In genomic region chr1:181043025-181043880, GRCh38 we compare ENCODE assay signal across 1 cellular context.
TF ChIP-seq lines count a peak whose summit lies in the region.

No MANE protein-coding gene starts in this region.

TF ChIP-seq in K562, 482 proteins besides CTCF, POLR2A, EP300 and RAD21 (continued from another document and continues in another):
- TF ChIP-seq ZBTB40 (IDR thresholded peaks at IDR 0.05) (0 out of 2 replicates have a peak, but pooled peaks have one; percentile 9), ZBTB40 (CRISPR knock-in tag; IDR thresholded peaks at IDR 0.05) (no peak), SNRNP70 (optimal IDR thresholded peaks at IDR 0.05; ENCODE audit: low read depth, low read length) (no peak), LEF1 (IDR thresholded peaks at IDR 0.05) (peak; percentile 20; the same call in 1 of the 2 replicates), DPF2 (IDR thresholded peaks at IDR 0.05) (peak; percentile 20; the same call in 1 of the 2 replicates), ZNF124 (CRISPR knock-in tag; IDR thresholded peaks at IDR 0.05) (no peak), SMAD2 (IDR thresholded peaks at IDR 0.05; ENCODE audit: low read depth, low read length) (no peak), NBN (IDR thresholded peaks at IDR 0.05; ENCODE audit: low read depth) (no peak; the same call in 1 of the 2 replicates), MCM3 (IDR thresholded peaks at IDR 0.05) (no peak), CEBPB (tag; IDR thresholded peaks at IDR 0.05) (peak; percentile 95), MCM5 (IDR thresholded peaks at IDR 0.05; ENCODE audit: low read depth) (no peak), HDAC6 (IDR thresholded peaks at IDR 0.05; ENCODE audit: low read depth, low read length) (no peak), ZNF12 (CRISPR knock-in tag; IDR thresholded peaks at IDR 0.05) (no peak), STAT5B (CRISPR knock-in tag; IDR thresholded peaks at IDR 0.05) (no peak), SREBF2 (CRISPR knock-in tag; IDR thresholded peaks at IDR 0.05) (no peak), ZNF551 (CRISPR knock-in tag; IDR thresholded peaks at IDR 0.05) (no peak), FUS (optimal IDR thresholded peaks at IDR 0.05; ENCODE audit: low read depth, low read length) (no peak), PHB2 (IDR thresholded peaks at IDR 0.05; ENCODE audit: low read depth) (no peak), ZNF263 (CRISPR knock-in tag; IDR thresholded peaks at IDR 0.05; ENCODE audit: borderline replicate concordance) (no peak), HMBOX1 (IDR thresholded peaks at IDR 0.05) (no peak), FOXJ2 (tag; IDR thresholded peaks at IDR 0.05) (peak; percentile 26; the same call in 1 of the 2 replicates), ILF3 (IDR thresholded peaks at IDR 0.05; ENCODE audit: borderline replicate concordance) (no peak), ARID3B (CRISPR knock-in tag; IDR thresholded peaks at IDR 0.05; ENCODE audit: borderline replicate concordance) (no peak), ARID1B (IDR thresholded peaks at IDR 0.05) (peak; percentile 38; the same call in 1 of the 2 replicates), XRCC3 (IDR thresholded peaks at IDR 0.05) (no peak), TBP (optimal IDR thresholded peaks at IDR 0.05; ENCODE audit: low read depth, low read length) (no peak), ZNF134 (CRISPR knock-in tag; conservative IDR thresholded peaks at IDR 0.05) (no peak), SP2 (IDR thresholded peaks at IDR 0.05; ENCODE audit: extremely low read depth, low read depth, low read length, poor library complexity, severe bottlenecking) (no peak), ZNF695 (CRISPR knock-in tag; IDR thresholded peaks at IDR 0.05) (no peak), TCF7L2 (IDR thresholded peaks at IDR 0.05; ENCODE audit: low read depth, low read length) (no peak), RUNX1 (IDR thresholded peaks at IDR 0.05; ENCODE audit: low read depth) (no peak), ZZZ3 (IDR thresholded peaks at IDR 0.05) (no peak), HOMEZ (CRISPR knock-in tag; IDR thresholded peaks at IDR 0.05) (no peak), ZNF347 (CRISPR knock-in tag; IDR thresholded peaks at IDR 0.05; ENCODE audit: low read depth) (no peak), ZC3H4 (CRISPR knock-in tag; IDR thresholded peaks at IDR 0.05; ENCODE audit: borderline replicate concordance) (no peak), ZNF589 (CRISPR knock-in tag; IDR thresholded peaks at IDR 0.05; ENCODE audit: low read depth) (no peak), ZHX1 (conservative IDR thresholded peaks at IDR 0.05; ENCODE audit: low read length) (no peak), CREBBP (IDR thresholded peaks at IDR 0.05; ENCODE audit: low read depth, low read length) (no peak), MNT (conservative IDR thresholded peaks at IDR 0.05) (no peak), HNRNPUL1 (IDR thresholded peaks at IDR 0.05; ENCODE audit: low read length) (no peak), E2F3 (CRISPR knock-in tag; IDR thresholded peaks at IDR 0.05) (no peak), ASH1L (IDR thresholded peaks at IDR 0.05; ENCODE audit: borderline replicate concordance, low read depth, partially characterized antibody) (no peak), ZNF583 (CRISPR knock-in tag; IDR thresholded peaks at IDR 0.05) (no peak), MAZ (CRISPR knock-in tag; conservative IDR thresholded peaks at IDR 0.05 in 1 of 2, IDR thresholded peaks at IDR 0.05 in 1 of 2) (peak in 1 of 2 experiments; percentile 38; a peak in 1 of 4 replicates), ZBTB49 (CRISPR knock-in tag; IDR thresholded peaks at IDR 0.05; ENCODE audit: borderline replicate concordance) (no peak)
